In the genomic region with DNA sequence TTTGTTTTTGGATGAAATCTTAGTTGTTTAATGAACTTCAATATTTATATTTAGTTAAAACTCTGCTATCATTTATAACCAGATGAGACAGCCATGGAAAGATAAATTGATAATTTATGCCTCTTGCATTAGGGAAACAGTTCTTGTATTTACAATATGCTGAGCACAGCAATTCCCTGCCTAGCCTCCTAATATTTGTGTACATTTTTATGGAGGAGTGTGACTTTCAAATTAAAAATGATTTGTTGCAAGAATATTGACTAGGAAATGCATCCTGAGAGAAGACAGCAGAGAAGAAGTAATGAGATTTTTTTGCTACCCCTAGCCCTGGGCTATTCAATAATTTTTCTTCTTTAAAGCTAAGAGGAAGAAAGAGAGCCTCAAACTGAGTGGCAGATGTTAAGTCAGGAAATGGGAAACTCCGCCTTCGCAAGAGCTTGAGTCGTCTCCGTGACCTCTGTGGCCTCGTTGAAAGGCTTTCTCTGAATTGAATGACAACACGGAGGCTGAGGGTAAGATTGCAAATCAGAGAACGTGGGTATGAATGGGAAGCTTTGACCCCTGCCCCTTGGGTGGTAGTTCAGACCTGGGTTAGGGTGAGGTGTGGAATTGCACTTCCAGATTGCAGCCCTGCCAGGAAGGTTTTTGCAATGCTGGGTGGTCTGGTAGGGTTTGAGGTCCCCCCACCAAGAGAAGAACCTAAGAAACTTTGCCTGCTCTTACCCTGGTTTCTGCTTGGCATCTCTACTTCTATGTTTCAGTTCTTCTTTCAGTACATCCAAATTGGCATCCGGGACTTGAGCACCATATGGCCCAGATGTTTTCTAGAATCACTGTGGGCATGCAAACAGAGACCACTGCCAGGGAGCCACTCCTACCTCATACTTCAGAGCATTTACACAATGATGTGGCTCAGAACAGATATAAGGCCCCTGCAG, we compare ENCODE assay signal across 8 cellular contexts.
DNase-seq lines count a peak whose midpoint lies in the region; ATAC-seq, FAIRE-seq and TF ChIP-seq lines count a peak whose summit lies in the region.

No MANE protein-coding gene starts in this region.

- H3K9ac ChIP-seq in GM23248 (no peak overlapping the region), KMS-11 (peak overlapping the region; percentile 14; the same call in 1 of the 2 replicates)

- no peak for FAIRE-seq in frontal cortex (lab: Jason Lieb, UNC)

- H3K4me3 ChIP-seq in GM23248 (no peak overlapping the region), KMS-11 (IDR thresholded peaks at IDR 0.05; ENCODE audit: insufficient read depth, low read depth, low read length) (peak overlapping the region; percentile 6), breast epithelium (no peak overlapping the region)

- intact Hi-C loops in breast epithelium (cut with DNase I; ENCODE audit: low total_unique reads), result no loop called here

- H3K4me1 ChIP-seq in GM23248 (ENCODE audit: insufficient read depth), result peaks cover 18% of the 10 kb centered on the region
- peaks cover 47% of the 10 kb centered on the region for H3K4me1 ChIP-seq in KMS-11 (ENCODE audit: low read depth, poor library complexity, severe bottlenecking)
- H3K4me1 ChIP-seq in breast epithelium, result no peaks in the 10 kb centered on the region

- WGBS in GM23248 (ENCODE audit: low coverage in 1 of 2, low lambda C conversion rate in 2 of 2, missing lambda C conversion rate in 2 of 2), 2 experiments, result 37 to 38% methylated on average over 8 of the region's 8 CpGs

- no peaks in the 10 kb centered on the region for H4K20me1 ChIP-seq in GM23248 (ENCODE audit: insufficient read depth)
- H4K20me1 ChIP-seq in KMS-11 (ENCODE audit: insufficient read depth), result no peaks in the 10 kb centered on the region

- H3K36me3 ChIP-seq in GM23248 (ENCODE audit: low read depth) (no peaks in the 10 kb centered on the region), KMS-11 (ENCODE audit: insufficient read depth) (no peaks in the 10 kb centered on the region), breast epithelium (no peaks in the 10 kb centered on the region)

- H3K36me3 Mint-ChIP-seq in activated naive CD4-positive, alpha-beta T cell treated with anti-CD3 and anti-CD28 coated beads, Interleukin-2, amount 50 U/mL, for 72 hours, result no peaks in the 10 kb centered on the region

- H2AFZ ChIP-seq in GM23248, result 0 out of 2 replicates have a peak overlapping the region, but pooled peaks have one; percentile 2
- H2AFZ ChIP-seq in KMS-11 (ENCODE audit: low read depth), result peak overlapping the region; percentile 47

- no peaks in the 10 kb centered on the region for H3F3A ChIP-seq in GM23248 (ENCODE audit: insufficient read depth)

- ATAC-seq in activated naive CD4-positive, alpha-beta T cell treated with anti-CD3 and anti-CD28 coated beads, Interleukin-2, amount 50 U/mL, for 72 hours, result peak; percentile 65 to 67

- H3K27me3 ChIP-seq in GM23248 (replicated peaks; ENCODE audit: insufficient read depth) (no peaks in the 10 kb centered on the region), KMS-11 (ENCODE audit: insufficient read depth, low read depth) (no peaks in the 10 kb centered on the region), breast epithelium (no peaks in the 10 kb centered on the region)

- no peaks in the 10 kb centered on the region for H3K79me2 ChIP-seq in GM23248 (ENCODE audit: insufficient read depth)
- H3K79me2 ChIP-seq in KMS-11 (ENCODE audit: insufficient read depth, low read depth), result no peaks in the 10 kb centered on the region

- H3K4me2 ChIP-seq in GM23248 (ENCODE audit: unreplicated experiment), result no peak overlapping the region
- peak overlapping the region; percentile 59 for H3K4me2 ChIP-seq in KMS-11

- TF ChIP-seq CTCF in KMS-11 (conservative IDR thresholded peaks at IDR 0.05; ENCODE audit: low read depth, low read length) (no peak), breast epithelium (IDR thresholded peaks at IDR 0.05) (no peak)

- in situ Hi-C loops in GM23248 (cut with MboI), result no loop called here

- H3K9me3 Mint-ChIP-seq in activated naive CD4-positive, alpha-beta T cell treated with anti-CD3 and anti-CD28 coated beads, Interleukin-2, amount 50 U/mL, for 72 hours, result peaks cover 4 to 6% of the 10 kb centered on the region in 2 donors

- H3K9me2 ChIP-seq in GM23248 (ENCODE audit: insufficient read depth), result no peaks in the 10 kb centered on the region

- H3K9me3 ChIP-seq in GM23248 (ENCODE audit: low read depth) (no peaks in the 10 kb centered on the region), breast epithelium (peaks cover 0 to 9% of the 10 kb centered on the region in 2 donors)

- peak; percentile 0 for DNase-seq in NCI-H1694 treated with DMSO at 0.1 percent for 48 hours (lab: John Stamatoyannopoulos, UW)
- DNase-seq in NCI-H1694 (lab: John Stamatoyannopoulos, UW), result no peak
- no peak for DNase-seq in GM23248
- no peak for DNase-seq in activated naive CD4-positive, alpha-beta T cell treated with anti-CD3 and anti-CD28 coated beads, Interleukin-2, amount 50 U/mL, for 72 hours (ENCODE audit: low spot score in 2 of 2)
- DNase-seq in stimulated activated CD4-positive, alpha-beta T cell treated with anti-CD3 and anti-CD28 coated beads, Interleukin-1b, Interleukin-23, amount 100 ng/mL, for 48 hours, result peak; percentile 11
- no peak for DNase-seq in breast epithelium (ENCODE audit: low spot score in 2 of 2)
- DNase-seq in frontal cortex (ENCODE audit: low spot score in 2 of 2), result no peak

- H3K27ac ChIP-seq in GM23248 (no peak overlapping the region), KMS-11 (peak overlapping the region; percentile 67), breast epithelium (no peak overlapping the region)

- no peak for TF ChIP-seq POLR2A in breast epithelium (IDR thresholded peaks at IDR 0.05)

- H3K27ac Mint-ChIP-seq in activated naive CD4-positive, alpha-beta T cell treated with anti-CD3 and anti-CD28 coated beads, Interleukin-2, amount 50 U/mL, for 72 hours, result peak overlapping the region in 1 of 2 donors; percentile 25

Comparison
In these comparisons a context has a peak if more than half of its experiments do, and no peak if none do; other contexts are left out.
1. DNase-seq: peak in NCI-H1694 treated with DMSO at 0.1 percent for 48 hours (single experiment) and stimulated activated CD4-positive, alpha-beta T cell treated with anti-CD3 and anti-CD28 coated beads, Interleukin-1b, Interleukin-23, amount 100 ng/mL, for 48 hours (single experiment); none in NCI-H1694 (single experiment), GM23248 (single experiment), activated naive CD4-positive, alpha-beta T cell treated with anti-CD3 and anti-CD28 coated beads, Interleukin-2, amount 50 U/mL, for 72 hours (0 of 2), breast epithelium (0 of 2) and frontal cortex (0 of 2).